ENCODE assay signal across 26 cellular contexts in the genomic region with DNA sequence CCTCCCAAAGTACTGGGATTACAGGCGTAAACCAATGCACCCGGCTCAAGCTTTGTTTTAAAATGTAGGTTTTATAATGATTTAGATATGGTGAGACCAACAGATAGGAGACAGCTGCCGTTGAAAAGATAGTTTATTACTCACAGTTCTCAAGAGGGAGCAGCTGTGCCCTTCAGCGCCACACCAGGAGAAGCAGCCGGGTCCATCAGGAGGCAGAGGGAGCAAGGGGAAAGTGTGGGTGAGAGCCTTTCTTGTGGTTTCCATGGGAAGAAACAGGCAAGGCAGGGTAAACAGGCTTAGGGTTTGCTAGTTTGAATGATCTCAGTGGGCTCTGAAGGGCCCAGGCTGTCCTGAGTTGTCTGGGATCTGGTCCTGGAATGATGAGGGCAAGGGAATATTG.
"Had no signal": no experiment of that assay in that cellular context is flagged by ENCODE, and none has a peak within 500 bp of the region (broad histone marks: within the 10 kb centered on the region; RNA-seq: fewer than 3 reads in every experiment).

No MANE protein-coding gene starts in this region.

- H3K4me1 Mint-ChIP-seq: activated CD8-positive, alpha-beta memory T cell treated with anti-CD3 and anti-CD28 coated beads, Interleukin-2, amount 10 ng/mL, durations not matched to agents 7 days and 5 days; activated naive CD8-positive, alpha-beta T cell treated with anti-CD3 and anti-CD28 coated beads, Interleukin-2, amount 50 U/mL, for 24 hours; T-helper 17 cell had no signal

- H3K27ac Mint-ChIP-seq: activated CD8-positive, alpha-beta memory T cell treated with anti-CD3 and anti-CD28 coated beads, Interleukin-2, amount 10 ng/mL, durations not matched to agents 7 days and 5 days; activated naive CD4-positive, alpha-beta T cell treated with anti-CD3 and anti-CD28 coated beads, Interleukin-2, amount 50 U/mL, for 72 hours; activated naive CD8-positive, alpha-beta T cell treated with anti-CD3 and anti-CD28 coated beads, Interleukin-2, amount 50 U/mL, for 24 hours; activated T-cell treated with anti-CD3 and anti-CD28 coated beads, Interleukin-2, amount 50 U/mL, for 24 hours; activated T-helper 1 cell treated with anti-CD3 and anti-CD28 coated beads, Interleukin-12 subunit alpha, Interleukin-12 subunit beta, Interleukin-2, Interleukin-4 antibody, amounts not matched to agents 30 ng/mL and 10 ng/mL and 1 ng/mL, durations not matched to agents 14 hours and 24 hours and 36 hours; T-helper 17 cell; WTC11 had no signal

- H3K36me3 Mint-ChIP-seq: activated CD8-positive, alpha-beta memory T cell treated with anti-CD3 and anti-CD28 coated beads, Interleukin-2, amount 10 ng/mL, durations not matched to agents 7 days and 5 days; activated naive CD4-positive, alpha-beta T cell treated with anti-CD3 and anti-CD28 coated beads, Interleukin-2, amount 50 U/mL, for 72 hours; WTC11 had no signal

- ATAC-seq: activated CD8-positive, alpha-beta memory T cell treated with anti-CD3 and anti-CD28 coated beads, Interleukin-2, amount 10 ng/mL, durations not matched to agents 7 days and 5 days; activated naive CD4-positive, alpha-beta T cell treated with anti-CD3 and anti-CD28 coated beads, Interleukin-2, amount 50 U/mL, for 72 hours; activated naive CD8-positive, alpha-beta T cell treated with anti-CD3 and anti-CD28 coated beads, Interleukin-2, amount 50 U/mL, for 24 hours; body of pancreas; T-helper 17 cell; WTC11 had no signal

- H3K4me3 Mint-ChIP-seq: activated CD8-positive, alpha-beta memory T cell treated with anti-CD3 and anti-CD28 coated beads, Interleukin-2, amount 10 ng/mL, durations not matched to agents 7 days and 5 days; activated naive CD8-positive, alpha-beta T cell treated with anti-CD3 and anti-CD28 coated beads, Interleukin-2, amount 50 U/mL, for 24 hours; activated T-cell treated with anti-CD3 and anti-CD28 coated beads, Interleukin-2, amount 50 U/mL, for 24 hours; activated T-helper 1 cell treated with anti-CD3 and anti-CD28 coated beads, Interleukin-12 subunit alpha, Interleukin-12 subunit beta, Interleukin-2, Interleukin-4 antibody, amounts not matched to agents 30 ng/mL and 10 ng/mL and 1 ng/mL, durations not matched to agents 14 hours and 24 hours and 36 hours; T-helper 17 cell; WTC11 had no signal

- DNase-seq: activated CD4-positive, alpha-beta T cell treated with anti-CD3 and anti-CD28 coated beads for 48 hours; activated CD4-positive, alpha-beta T cell treated with anti-CD3 and anti-CD28 coated beads, Interleukin-2, amount 50 U/mL, for 48 hours; activated CD4-positive, CD25-positive, alpha-beta regulatory T cell treated with anti-CD3 and anti-CD28 coated beads, Interleukin-2, amount 50 U/mL, for 72 hours; activated CD8-positive, alpha-beta memory T cell treated with anti-CD3 and anti-CD28 coated beads, Interleukin-2, amount 10 ng/mL, durations not matched to agents 7 days and 5 days; activated effector memory CD4-positive, alpha-beta T cell treated with Interleukin-2 at 50 U/mL for 16 hours; activated naive CD4-positive, alpha-beta T cell treated with Interleukin-2 at 50 U/mL for 16 hours; activated naive CD8-positive, alpha-beta T cell treated with anti-CD3 and anti-CD28 coated beads, Interleukin-2, amount 50 U/mL, for 24 hours; activated T-cell treated with anti-CD3 and anti-CD28 coated beads, Interleukin-2, amount 50 U/mL, for 24 hours; amniotic stem cell; body of pancreas; central memory CD4-positive, alpha-beta T cell; Kasumi-1; KBM-7; NCI-H1048; NCI-H146; NCI-H187 treated with DMSO at 0.1 percent for 48 hours; NCI-H2081 treated with DMSO at 0.1 percent for 48 hours; NCI-H526 treated with DMSO at 0.1 percent for 48 hours; NK-92 treated with Interleukin-12 subunit alpha and Interleukin-12 subunit beta, amount 100 ng/mL, for 24 hours; Peyer's patch; Right ventricle myocardium superior; T-helper 17 cell; T-helper 9 cell had no signal

- H3K9me3 Mint-ChIP-seq: activated naive CD4-positive, alpha-beta T cell treated with anti-CD3 and anti-CD28 coated beads, Interleukin-2, amount 50 U/mL, for 72 hours; activated naive CD8-positive, alpha-beta T cell treated with anti-CD3 and anti-CD28 coated beads, Interleukin-2, amount 50 U/mL, for 24 hours; activated T-cell treated with anti-CD3 and anti-CD28 coated beads, Interleukin-2, amount 50 U/mL, for 24 hours; activated T-helper 1 cell treated with anti-CD3 and anti-CD28 coated beads, Interleukin-12 subunit alpha, Interleukin-12 subunit beta, Interleukin-2, Interleukin-4 antibody, amounts not matched to agents 30 ng/mL and 10 ng/mL and 1 ng/mL, durations not matched to agents 14 hours and 24 hours and 36 hours; WTC11 had no signal

- H3K27me3 Mint-ChIP-seq: activated CD8-positive, alpha-beta memory T cell treated with anti-CD3 and anti-CD28 coated beads, Interleukin-2, amount 10 ng/mL, durations not matched to agents 7 days and 5 days; activated naive CD8-positive, alpha-beta T cell treated with anti-CD3 and anti-CD28 coated beads, Interleukin-2, amount 50 U/mL, for 24 hours; activated T-cell treated with anti-CD3 and anti-CD28 coated beads, Interleukin-2, amount 50 U/mL, for 24 hours; T-helper 17 cell had no signal
